In the genomic region with DNA sequence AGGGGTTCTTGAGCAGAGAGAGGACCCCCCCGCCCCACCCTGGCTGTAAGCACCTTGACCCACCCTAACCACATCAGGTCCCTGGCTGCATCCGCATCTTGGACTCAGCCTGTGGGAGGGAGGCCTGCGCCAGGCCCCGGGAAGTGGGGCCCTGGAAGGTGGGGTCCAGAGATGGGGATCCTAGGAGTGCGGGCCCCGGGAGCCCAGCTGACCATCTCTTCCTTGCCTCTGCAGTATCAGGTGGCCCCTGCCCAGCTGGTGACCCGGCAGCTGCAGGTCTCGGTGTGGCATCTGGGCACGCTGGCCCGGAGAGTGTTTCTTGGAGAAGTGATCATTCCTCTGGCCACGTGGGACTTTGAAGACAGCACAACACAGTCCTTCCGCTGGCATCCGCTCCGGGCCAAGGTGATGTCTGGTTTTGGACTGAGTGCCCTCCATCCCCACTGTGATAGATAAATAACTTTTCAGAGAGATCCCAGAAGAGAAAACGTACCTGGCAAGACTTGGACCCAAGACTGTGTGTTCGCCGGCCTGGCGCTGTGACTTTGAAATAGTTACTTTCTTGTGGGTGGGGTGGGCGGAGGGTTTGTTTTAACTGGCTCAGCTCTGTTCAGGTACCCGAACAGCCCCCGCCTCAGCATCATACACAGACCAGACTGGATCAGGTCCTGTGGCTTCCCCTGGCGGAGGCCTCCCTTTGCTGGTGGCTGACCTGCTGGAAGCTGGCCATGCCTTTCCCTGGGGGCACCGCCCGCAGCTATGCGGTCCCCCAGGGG, we compare ENCODE assay signal across 1 cellular context.
TF ChIP-seq lines count a peak whose summit lies in the region.

No MANE protein-coding gene starts in this region.

TF ChIP-seq in HCT116, 20 proteins besides CTCF, POLR2A, EP300 and RAD21:
- TF ChIP-seq, protein P1, sequence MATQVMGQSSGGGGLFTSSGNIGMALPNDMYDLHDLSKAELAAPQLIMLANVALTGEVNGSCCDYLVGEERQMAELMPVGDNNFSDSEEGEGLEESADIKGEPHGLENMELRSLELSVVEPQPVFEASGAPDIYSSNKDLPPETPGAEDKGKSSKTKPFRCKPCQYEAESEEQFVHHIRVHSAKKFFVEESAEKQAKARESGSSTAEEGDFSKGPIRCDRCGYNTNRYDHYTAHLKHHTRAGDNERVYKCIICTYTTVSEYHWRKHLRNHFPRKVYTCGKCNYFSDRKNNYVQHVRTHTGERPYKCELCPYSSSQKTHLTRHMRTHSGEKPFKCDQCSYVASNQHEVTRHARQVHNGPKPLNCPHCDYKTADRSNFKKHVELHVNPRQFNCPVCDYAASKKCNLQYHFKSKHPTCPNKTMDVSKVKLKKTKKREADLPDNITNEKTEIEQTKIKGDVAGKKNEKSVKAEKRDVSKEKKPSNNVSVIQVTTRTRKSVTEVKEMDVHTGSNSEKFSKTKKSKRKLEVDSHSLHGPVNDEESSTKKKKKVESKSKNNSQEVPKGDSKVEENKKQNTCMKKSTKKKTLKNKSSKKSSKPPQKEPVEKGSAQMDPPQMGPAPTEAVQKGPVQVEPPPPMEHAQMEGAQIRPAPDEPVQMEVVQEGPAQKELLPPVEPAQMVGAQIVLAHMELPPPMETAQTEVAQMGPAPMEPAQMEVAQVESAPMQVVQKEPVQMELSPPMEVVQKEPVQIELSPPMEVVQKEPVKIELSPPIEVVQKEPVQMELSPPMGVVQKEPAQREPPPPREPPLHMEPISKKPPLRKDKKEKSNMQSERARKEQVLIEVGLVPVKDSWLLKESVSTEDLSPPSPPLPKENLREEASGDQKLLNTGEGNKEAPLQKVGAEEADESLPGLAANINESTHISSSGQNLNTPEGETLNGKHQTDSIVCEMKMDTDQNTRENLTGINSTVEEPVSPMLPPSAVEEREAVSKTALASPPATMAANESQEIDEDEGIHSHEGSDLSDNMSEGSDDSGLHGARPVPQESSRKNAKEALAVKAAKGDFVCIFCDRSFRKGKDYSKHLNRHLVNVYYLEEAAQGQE (IDR thresholded peaks at IDR 0.05; ENCODE audit: low read depth), result no peak
- TF ChIP-seq MAX (IDR thresholded peaks at IDR 0.05), result no peak
- no peak for TF ChIP-seq CEBPB (IDR thresholded peaks at IDR 0.05; ENCODE audit: low read depth)
- TF ChIP-seq CBX3 (IDR thresholded peaks at IDR 0.05; ENCODE audit: low read depth), result no peak
- TF ChIP-seq ATF3 (IDR thresholded peaks at IDR 0.05), result no peak
- no peak for TF ChIP-seq ELF1 (IDR thresholded peaks at IDR 0.05; ENCODE audit: borderline replicate concordance, low read depth)
- no peak for TF ChIP-seq TCF7L2 (IDR thresholded peaks at IDR 0.05; ENCODE audit: borderline replicate concordance, extremely low read depth, insufficient read depth, insufficient read length)
- TF ChIP-seq EZH2 (IDR thresholded peaks at IDR 0.05), result no peak
